8 cellular contexts compared by ENCODE assay signal in genomic region chr2:31729442-31730092, GRCh38.
DNase-seq lines count a peak whose midpoint lies in the region; ATAC-seq and TF ChIP-seq lines count a peak whose summit lies in the region.

No MANE protein-coding gene starts in this region.

- no peak overlapping the region for H3K4me2 ChIP-seq in DND-41 (ENCODE audit: insufficient read depth, low read length)

- H3K9me3 Mint-ChIP-seq in activated T-cell treated with anti-CD3 and anti-CD28 coated beads, Interleukin-2, amount 50 U/mL, for 72 hours: peaks cover 0 to 1% of the 10 kb centered on the region in 2 donors

- no peaks in the 10 kb centered on the region for H3K27me3 Mint-ChIP-seq in activated T-cell treated with anti-CD3 and anti-CD28 coated beads, Interleukin-2, amount 50 U/mL, for 72 hours (ENCODE audit: low read depth)

- no peak overlapping the region for H3K27ac Mint-ChIP-seq in activated T-cell treated with anti-CD3 and anti-CD28 coated beads, Interleukin-2, amount 50 U/mL, for 72 hours

- no peak for DNase-seq in DND-41
- DNase-seq in HuH-7 (ENCODE audit: low spot score): peak; percentile 25
- DNase-seq in SKM-1 (lab: John Stamatoyannopoulos, UW; ENCODE audit: unreplicated experiment): peak; percentile 26
- peak; percentile 1 for DNase-seq in kidney glomerular epithelial cell (lab: John Stamatoyannopoulos, UW)
- no peak for DNase-seq in activated T-cell treated with anti-CD3 and anti-CD28 coated beads, Interleukin-2, amount 50 U/mL, for 72 hours

- H3K79me2 ChIP-seq in DND-41 (ENCODE audit: insufficient read depth, low read length): no peaks in the 10 kb centered on the region

- no peak overlapping the region for H3K9ac ChIP-seq in DND-41 (ENCODE audit: low read depth, low read length)

- H3K27me3 ChIP-seq in DND-41 (ENCODE audit: insufficient read depth, low read length, poor library complexity): no peaks in the 10 kb centered on the region

- ATAC-seq in DND-41 (ENCODE audit: insufficient read depth, low read depth) (0 out of 3 replicates have a peak, but pooled peaks have one; percentile 49), GM19395 (IDR thresholded peaks at IDR 0.05; ENCODE audit: unreplicated experiment) (no peak), GM21360 (IDR thresholded peaks at IDR 0.05; ENCODE audit: unreplicated experiment) (no peak), GM19452 (IDR thresholded peaks at IDR 0.05; ENCODE audit: unreplicated experiment) (no peak)
- ATAC-seq in activated T-cell treated with anti-CD3 and anti-CD28 coated beads, Interleukin-2, amount 50 U/mL, for 72 hours (replicated peaks in 1 of 2): no peak

- H3K4me3 Mint-ChIP-seq in activated T-cell treated with anti-CD3 and anti-CD28 coated beads, Interleukin-2, amount 50 U/mL, for 72 hours: no peak overlapping the region

- H4K20me1 ChIP-seq in DND-41 (ENCODE audit: insufficient read depth, low read length): no peaks in the 10 kb centered on the region

- no peaks in the 10 kb centered on the region for H3K4me1 Mint-ChIP-seq in activated T-cell treated with anti-CD3 and anti-CD28 coated beads, Interleukin-2, amount 50 U/mL, for 72 hours (ENCODE audit: low read depth)

- H2AFZ ChIP-seq in DND-41 (ENCODE audit: low read depth, low read length): no peak overlapping the region

- H3K27ac ChIP-seq in DND-41 (ENCODE audit: low read length): no peak overlapping the region

- H3K9me3 ChIP-seq in DND-41 (ENCODE audit: insufficient read depth, low read length, severe bottlenecking): no peaks in the 10 kb centered on the region

- H3K36me3 ChIP-seq in DND-41 (ENCODE audit: insufficient read depth, low read length): no peaks in the 10 kb centered on the region

- no peak overlapping the region for H3K4me3 ChIP-seq in DND-41 (ENCODE audit: low read depth in 1 of 2, low read length in 2 of 2)

- TF ChIP-seq CTCF in DND-41 (IDR thresholded peaks at IDR 0.05; ENCODE audit: borderline replicate concordance, extremely low read depth, low read length, poor library complexity, severe bottlenecking): peak; percentile 60

- no peaks in the 10 kb centered on the region for H3K4me1 ChIP-seq in DND-41 (ENCODE audit: insufficient read depth, low read length)

- peaks cover 1 to 2% of the 10 kb centered on the region in 2 donors for H3K36me3 Mint-ChIP-seq in activated T-cell treated with anti-CD3 and anti-CD28 coated beads, Interleukin-2, amount 50 U/mL, for 72 hours (ENCODE audit: insufficient read depth in 2 of 2)

Comparison
In these comparisons a context has a peak if more than half of its experiments do, and no peak if none do; other contexts are left out.
1. DNase-seq: peak in HuH-7 (single experiment), SKM-1 (single experiment) and kidney glomerular epithelial cell (single experiment); none in DND-41 (single experiment) and activated T-cell treated with anti-CD3 and anti-CD28 coated beads, Interleukin-2, amount 50 U/mL, for 72 hours (0 of 2).